In the genomic region with DNA sequence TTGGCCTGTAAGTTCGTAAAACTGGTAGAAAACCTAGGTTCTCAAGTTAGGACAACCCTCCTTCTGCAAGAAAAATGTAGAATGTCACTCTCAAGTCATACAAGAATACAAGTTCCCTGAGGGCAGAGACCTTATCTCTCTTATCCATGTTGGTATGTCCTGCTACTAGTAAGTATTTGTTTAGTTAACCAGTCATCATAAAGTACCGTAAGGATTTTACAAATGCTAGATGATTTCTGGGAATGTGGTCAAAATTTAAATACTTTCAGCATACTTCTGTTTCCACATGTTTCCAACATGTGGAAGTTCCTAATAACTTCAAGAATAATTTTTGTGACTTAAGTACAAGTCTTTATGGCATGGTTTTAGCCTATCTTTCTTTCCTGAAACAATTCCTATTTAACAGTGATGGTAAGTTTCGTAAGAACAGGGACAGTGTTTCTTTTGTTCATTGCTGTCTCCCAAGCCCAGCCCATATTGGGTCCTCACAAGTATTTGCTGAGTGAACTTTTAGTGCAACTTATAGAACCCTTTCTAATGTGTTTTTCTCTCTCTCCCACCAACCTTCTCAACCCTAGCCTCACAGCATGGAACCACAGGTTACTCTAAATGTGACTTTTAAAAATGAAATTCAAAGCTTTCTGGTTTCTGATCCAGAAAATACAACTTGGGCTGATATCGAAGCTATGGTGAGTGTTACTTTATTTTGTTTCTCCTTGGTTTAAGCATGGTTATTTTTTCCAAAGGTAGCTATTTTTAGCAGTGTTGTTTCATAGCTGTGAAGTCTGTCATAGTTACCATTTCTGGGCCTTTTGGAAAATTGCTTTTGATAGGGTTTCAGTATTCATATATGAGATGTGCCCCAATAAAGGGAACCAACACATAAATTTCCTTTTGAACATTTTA, we compare ENCODE assay signal across 10 cellular contexts. TPM values are rescaled to one million over a fixed set of nuclear protein-coding genes. Genes with fewer than 3 reads are reported as not detected.
A peak's percentile ranks its signal among the peaks of the same experiment; 100 is the strongest.
DNase-seq lines count a peak whose midpoint lies in the region; ATAC-seq and TF ChIP-seq lines count a peak whose summit lies in the region.
"Had no signal": no experiment of that assay in that cellular context is flagged by ENCODE, and none has a peak within 500 bp of the region (broad histone marks: within the 10 kb centered on the region; RNA-seq: fewer than 3 reads in every experiment).

No MANE protein-coding gene starts in this region.

- peak overlapping the region; percentile 29; the same call in 1 of the 2 replicates for H3K4me3 ChIP-seq in GM23248
- no peak overlapping the region for H3K4me3 ChIP-seq in fibroblast of pulmonary artery (replicated peaks; ENCODE audit: low read depth, low read length)
- H3K4me3 ChIP-seq in smooth muscle cell: no peak overlapping the region
- H3K4me3 ChIP-seq in A673 (ENCODE audit: low read depth, low read length, poor library complexity, severe bottlenecking): no peak overlapping the region

- no TSS peak for BruUV-seq in A673 (replicated peaks; lab: Mats Ljungman, UMichigan)

- H3K4me1 ChIP-seq in GM23248 (ENCODE audit: insufficient read depth) (peaks cover 20% of the 10 kb centered on the region), smooth muscle cell (ENCODE audit: low read depth) (peaks cover 11% of the 10 kb centered on the region), A673 (ENCODE audit: insufficient read depth, low read length, poor library complexity, severe bottlenecking) (peaks cover 9% of the 10 kb centered on the region)

- H3K36me3 ChIP-seq in GM23248 (ENCODE audit: low read depth) (peaks cover 36% of the 10 kb centered on the region), smooth muscle cell (ENCODE audit: low read depth) (peaks cover 19% of the 10 kb centered on the region), A673 (ENCODE audit: insufficient read depth, low read length, poor library complexity, severe bottlenecking) (peaks cover 3% of the 10 kb centered on the region)

- H3K9ac ChIP-seq in GM23248: peak overlapping the region; percentile 52
- no peak overlapping the region for H3K9ac ChIP-seq in smooth muscle cell (ENCODE audit: low read depth)

- ATAC-seq in activated B cell treated with CpG ODN at 0.5 μM for 24 hours (ENCODE audit: low read depth): no peak
- no peak for ATAC-seq in HG02884 (IDR thresholded peaks at IDR 0.05; ENCODE audit: unreplicated experiment)
- ATAC-seq in HG03175 (IDR thresholded peaks at IDR 0.05; ENCODE audit: unreplicated experiment): no peak

- no peaks in the 10 kb centered on the region for H4K20me1 ChIP-seq in GM23248 (ENCODE audit: insufficient read depth)
- H4K20me1 ChIP-seq in smooth muscle cell (ENCODE audit: low read depth): peaks cover 55% of the 10 kb centered on the region

- H3K9me3 ChIP-seq in GM23248 (ENCODE audit: low read depth) (no peaks in the 10 kb centered on the region), smooth muscle cell (replicated peaks; ENCODE audit: low read depth) (no peaks in the 10 kb centered on the region), A673 (ENCODE audit: low read depth, low read length, poor library complexity, severe bottlenecking) (no peaks in the 10 kb centered on the region)

- DNase-seq in GM23248: peak; percentile 74
- no peak for DNase-seq in activated B cell treated with CpG ODN at 0.5 μM for 24 hours
- DNase-seq in fibroblast of pulmonary artery (ENCODE audit: low read depth): peak; percentile 68
- DNase-seq in smooth muscle cell (lab: John Stamatoyannopoulos, UW; ENCODE audit: unreplicated experiment): no peak
- no peak for DNase-seq in A673 (ENCODE audit: low spot score)
- DNase-seq: activated effector memory CD4-positive, alpha-beta T cell treated with Interleukin-2 at 50 U/mL for 16 hours; Kasumi-1; SHP77 had no signal

- TF ChIP-seq CTCF in activated B cell treated with CpG ODN at 0.5 μM for 24 hours (IDR thresholded peaks at IDR 0.05) (no peak), fibroblast of pulmonary artery (IDR thresholded peaks at IDR 0.05; ENCODE audit: low read length, missing control alignments) (no peak), smooth muscle cell (IDR thresholded peaks at IDR 0.05; ENCODE audit: borderline replicate concordance, insufficient read depth, poor library complexity, severe bottlenecking) (no peak), A673 (conservative IDR thresholded peaks at IDR 0.05; ENCODE audit: low read depth, low read length) (no peak)

- CTCF ChIA-PET in activated B cell treated with CpG ODN at 0.5 μM for 24 hours (lab: Charles Lee): no interaction called here
- CTCF ChIA-PET in A673 (lab: Charles Lee): no interaction called here

- H3K27ac ChIP-seq in GM23248: peak overlapping the region; percentile 66
- H3K27ac ChIP-seq in smooth muscle cell (ENCODE audit: low read depth): peak overlapping the region; percentile 28
- H3K27ac ChIP-seq in A673 (ENCODE audit: low read depth, low read length, poor library complexity, severe bottlenecking): no peak overlapping the region

- in situ Hi-C loops in GM23248 (cut with MboI): no loop called here

- WGBS in GM23248 (ENCODE audit: low coverage in 1 of 2, low lambda C conversion rate in 2 of 2, missing lambda C conversion rate in 2 of 2), 2 experiments: 34 to 36% methylated on average over 4 of the region's 4 CpGs
- whole genome bisulfite sequencing in smooth muscle cell (ENCODE audit: low lambda C conversion rate): 71% methylated on average over 4 of the region's 4 CpGs

- intact Hi-C loops in activated B cell treated with CpG ODN at 0.5 μM for 24 hours (cut with micrococcal nuclease) (no loop called here), A673 (cut with micrococcal nuclease; ENCODE audit: unreplicated experiment) (no loop called here)

- peaks cover 23% of the 10 kb centered on the region for H3K4me1 Mint-ChIP-seq in activated B cell treated with CpG ODN at 0.5 μM for 24 hours

- H3K4me2 ChIP-seq in GM23248 (ENCODE audit: unreplicated experiment) (peak overlapping the region; percentile 44), smooth muscle cell (no peak overlapping the region)

- H3F3A ChIP-seq in GM23248 (ENCODE audit: insufficient read depth) (peaks cover 42% of the 10 kb centered on the region), smooth muscle cell (ENCODE audit: low read depth) (peaks cover 11% of the 10 kb centered on the region)

- H3K9me2 ChIP-seq in GM23248 (ENCODE audit: insufficient read depth): no peaks in the 10 kb centered on the region

- no peaks in the 10 kb centered on the region for H3K27me3 Mint-ChIP-seq in activated B cell treated with CpG ODN at 0.5 μM for 24 hours

- H3K27ac Mint-ChIP-seq in activated B cell treated with CpG ODN at 0.5 μM for 24 hours: peak overlapping the region; percentile 36

- POLR2A ChIA-PET in activated B cell treated with CpG ODN at 0.5 μM for 24 hours (lab: Charles Lee) (no interaction called here), A673 (lab: Charles Lee; ENCODE audit: low non-redundant PET) (no interaction called here)

- H2AFZ ChIP-seq in GM23248: no peak overlapping the region
- no peak overlapping the region for H2AFZ ChIP-seq in smooth muscle cell (ENCODE audit: low read depth)

- H3K27me3 ChIP-seq in GM23248 (replicated peaks; ENCODE audit: insufficient read depth): no peaks in the 10 kb centered on the region
- no peaks in the 10 kb centered on the region for H3K27me3 ChIP-seq in smooth muscle cell (ENCODE audit: low read depth)
- H3K27me3 ChIP-seq in A673 (replicated peaks; ENCODE audit: insufficient read depth, low read depth, low read length, poor library complexity): no peaks in the 10 kb centered on the region

- peaks cover 43% of the 10 kb centered on the region for H3K36me3 Mint-ChIP-seq in activated B cell treated with CpG ODN at 0.5 μM for 24 hours (ENCODE audit: low read depth)

- H3K9me3 Mint-ChIP-seq in activated B cell treated with CpG ODN at 0.5 μM for 24 hours: no peaks in the 10 kb centered on the region

- peaks cover 75% of the 10 kb centered on the region for H3K79me2 ChIP-seq in GM23248 (ENCODE audit: insufficient read depth)
- peaks cover 38% of the 10 kb centered on the region for H3K79me2 ChIP-seq in smooth muscle cell (ENCODE audit: low read depth)

- H3K4me3 Mint-ChIP-seq in activated B cell treated with CpG ODN at 0.5 μM for 24 hours: no peak overlapping the region

RNA-seq across cellular contexts. Expression of a gene that starts 4.5 kb away (rescaled TPM):
- total RNA-seq in GM23248 (2014; rRNA removed; shearing (Covaris generic)): 109 and 121 TPM in 2 replicates
- polyA plus RNA-seq in GM23248 (2016; fragmentation: Nextera tagmentation; extraction: Ambion mirVana) (71.5 and 71.6 TPM in 2 replicates), smooth muscle cell (43.5 and 47.6 TPM in 2 replicates)
- total RNA-seq in activated B cell treated with CpG ODN at 0.5 μM for 24 hours (42.2 and 44.8 TPM in 2 replicates), smooth muscle cell (73.9 and 88.5 TPM in 2 replicates), A673 (2021) (19.5 and 23.0 TPM in 2 replicates)

RNA-seq across cellular contexts. Expression of a gene that starts 36.2 kb away (rescaled TPM):
- 10.2 and 15.4 TPM in 2 replicates for total RNA-seq in GM23248 (2014; rRNA removed; shearing (Covaris generic))
- 5.1 and 5.9 TPM in 2 replicates for polyA plus RNA-seq in GM23248 (2016; fragmentation: Nextera tagmentation; extraction: Ambion mirVana)
- 46.0 and 68.0 TPM in 2 replicates for total RNA-seq in activated B cell treated with CpG ODN at 0.5 μM for 24 hours
- total RNA-seq in smooth muscle cell: 5.8 and 14.3 TPM in 2 replicates
- 4.6 and 10.4 TPM in 2 replicates for polyA plus RNA-seq in smooth muscle cell
- total RNA-seq in A673 (2021): 1.8 and 2.1 TPM in 2 replicates

RNA-seq across cellular contexts. Expression of a gene that starts 50.3 kb away (rescaled TPM):
- 13.6 and 21.6 TPM in 2 replicates for total RNA-seq in GM23248 (2014; rRNA removed; shearing (Covaris generic))
- polyA plus RNA-seq in GM23248 (2016; fragmentation: Nextera tagmentation; extraction: Ambion mirVana) (11.7 and 12.7 TPM in 2 replicates), smooth muscle cell (2.7 and 5.4 TPM in 2 replicates)
- total RNA-seq in activated B cell treated with CpG ODN at 0.5 μM for 24 hours (11.9 and 13.3 TPM in 2 replicates), smooth muscle cell (17.2 and 22.7 TPM in 2 replicates), A673 (2021) (24.2 and 32.9 TPM in 2 replicates)

RNA-seq across cellular contexts. Expression of a gene that starts 53.0 kb away (rescaled TPM):
- total RNA-seq in GM23248 (2014; rRNA removed; shearing (Covaris generic)): not detected in 2 replicates
- polyA plus RNA-seq in GM23248 (2016; fragmentation: Nextera tagmentation; extraction: Ambion mirVana) (0.37 and 0.70 TPM in 2 replicates), smooth muscle cell (1.1 and 4.1 TPM in 2 replicates)
- total RNA-seq in activated B cell treated with CpG ODN at 0.5 μM for 24 hours (0.73 TPM in 1 of 2 replicates, not detected in the other), smooth muscle cell (not detected in 2 replicates), A673 (2021) (not detected in 2 replicates)

RNA-seq across cellular contexts. Expression of a gene that starts 58.3 kb away (rescaled TPM):
- total RNA-seq in GM23248 (2014; rRNA removed; shearing (Covaris generic)): not detected in 2 replicates
- polyA plus RNA-seq in GM23248 (2016; fragmentation: Nextera tagmentation; extraction: Ambion mirVana) (3.7 and 5.0 TPM in 2 replicates), smooth muscle cell (13.8 and 18.0 TPM in 2 replicates)
- total RNA-seq in activated B cell treated with CpG ODN at 0.5 μM for 24 hours (5,480 and 7,149 TPM in 2 replicates), smooth muscle cell (not detected in 2 replicates), A673 (2021) (3,906 and 4,067 TPM in 2 replicates)

Comparison
In these comparisons a context has a peak if more than half of its experiments do, and no peak if none do; other contexts are left out.
1. DNase-seq: peak in GM23248 (single experiment) and fibroblast of pulmonary artery (single experiment); none in activated B cell treated with CpG ODN at 0.5 μM for 24 hours (single experiment), smooth muscle cell (single experiment) and A673 (single experiment).